Comparison of ENCODE assay signal across 1 cellular context in the genomic region with DNA sequence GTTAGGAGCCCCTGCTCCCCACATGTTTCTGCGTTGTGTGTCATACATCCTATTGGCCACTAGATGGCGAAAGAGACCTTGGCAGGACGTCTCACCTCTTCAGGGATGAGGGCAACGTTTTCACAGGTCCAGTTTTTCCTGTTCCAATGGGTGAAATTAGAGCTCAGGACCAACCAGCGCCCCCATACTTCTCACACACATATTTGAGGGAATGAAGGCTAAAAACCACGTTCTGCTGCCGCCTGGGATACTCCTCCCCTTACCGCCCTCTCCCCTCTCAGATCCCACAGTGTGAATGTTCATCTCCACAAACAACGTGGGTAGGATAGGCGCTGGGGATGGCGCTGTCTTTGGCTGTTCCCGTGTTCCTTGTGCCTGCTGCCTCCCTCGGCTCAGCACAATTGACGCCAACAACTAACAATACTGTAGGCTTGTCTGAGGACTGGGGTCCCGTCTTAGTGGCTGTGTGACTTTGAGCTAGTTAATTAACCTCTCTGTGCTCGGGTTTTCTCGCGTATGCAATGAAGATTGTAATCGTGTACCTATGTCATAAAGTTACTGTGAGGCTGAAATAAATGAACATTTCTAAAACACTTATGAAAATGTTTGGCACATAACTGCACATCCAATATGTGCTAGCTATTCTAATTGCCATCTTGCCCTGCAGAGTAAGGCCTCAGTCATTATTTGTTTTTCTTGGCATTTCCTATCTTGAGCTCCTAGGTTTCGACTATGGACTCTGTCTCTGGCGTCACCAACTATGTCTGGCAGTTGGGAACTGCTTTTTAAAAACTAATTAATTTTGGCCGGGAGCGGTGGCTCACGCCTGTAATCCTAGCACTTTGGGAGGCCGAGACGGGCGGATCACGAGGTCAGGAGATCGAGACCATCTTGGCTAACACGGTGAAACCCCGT.
A peak's percentile ranks its signal among the peaks of the same experiment; 100 is the strongest.
TF ChIP-seq lines count a peak whose summit lies in the region.

No MANE protein-coding gene starts in this region.

TF ChIP-seq in HEK293, 187 proteins besides CTCF, POLR2A, EP300 and RAD21 (continued from another document and continues in another):
- TF ChIP-seq ZNF184 (tag by site-specific recombination; IDR thresholded peaks at IDR 0.05), result no peak
- TF ChIP-seq ZNF114 (tag by site-specific recombination; IDR thresholded peaks at IDR 0.05), result no peak
- no peak for TF ChIP-seq ZNF560 (tag by site-specific recombination; IDR thresholded peaks at IDR 0.05; ENCODE audit: borderline replicate concordance)
- peak; percentile 73; the same call in 1 of the 2 replicates for TF ChIP-seq ZNF580 (tag by site-specific recombination; IDR thresholded peaks at IDR 0.05)
- TF ChIP-seq, protein P1, sequence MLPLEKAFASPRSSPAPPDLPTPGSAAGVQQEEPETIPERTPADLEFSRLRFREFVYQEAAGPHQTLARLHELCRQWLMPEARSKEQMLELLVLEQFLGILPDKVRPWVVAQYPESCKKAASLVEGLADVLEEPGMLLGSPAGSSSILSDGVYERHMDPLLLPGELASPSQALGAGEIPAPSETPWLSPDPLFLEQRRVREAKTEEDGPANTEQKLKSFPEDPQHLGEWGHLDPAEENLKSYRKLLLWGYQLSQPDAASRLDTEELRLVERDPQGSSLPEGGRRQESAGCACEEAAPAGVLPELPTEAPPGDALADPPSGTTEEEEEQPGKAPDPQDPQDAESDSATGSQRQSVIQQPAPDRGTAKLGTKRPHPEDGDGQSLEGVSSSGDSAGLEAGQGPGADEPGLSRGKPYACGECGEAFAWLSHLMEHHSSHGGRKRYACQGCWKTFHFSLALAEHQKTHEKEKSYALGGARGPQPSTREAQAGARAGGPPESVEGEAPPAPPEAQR (tag by site-specific recombination; IDR thresholded peaks at IDR 0.05), result no peak
- TF ChIP-seq ZNF335 (tag by site-specific recombination; conservative IDR thresholded peaks at IDR 0.05), result no peak
- TF ChIP-seq ZNF518A (tag by site-specific recombination; conservative IDR thresholded peaks at IDR 0.05; ENCODE audit: low read depth), result no peak
- TF ChIP-seq ZNF514 (tag by site-specific recombination; IDR thresholded peaks at IDR 0.05), result no peak
- TF ChIP-seq, protein P2, sequence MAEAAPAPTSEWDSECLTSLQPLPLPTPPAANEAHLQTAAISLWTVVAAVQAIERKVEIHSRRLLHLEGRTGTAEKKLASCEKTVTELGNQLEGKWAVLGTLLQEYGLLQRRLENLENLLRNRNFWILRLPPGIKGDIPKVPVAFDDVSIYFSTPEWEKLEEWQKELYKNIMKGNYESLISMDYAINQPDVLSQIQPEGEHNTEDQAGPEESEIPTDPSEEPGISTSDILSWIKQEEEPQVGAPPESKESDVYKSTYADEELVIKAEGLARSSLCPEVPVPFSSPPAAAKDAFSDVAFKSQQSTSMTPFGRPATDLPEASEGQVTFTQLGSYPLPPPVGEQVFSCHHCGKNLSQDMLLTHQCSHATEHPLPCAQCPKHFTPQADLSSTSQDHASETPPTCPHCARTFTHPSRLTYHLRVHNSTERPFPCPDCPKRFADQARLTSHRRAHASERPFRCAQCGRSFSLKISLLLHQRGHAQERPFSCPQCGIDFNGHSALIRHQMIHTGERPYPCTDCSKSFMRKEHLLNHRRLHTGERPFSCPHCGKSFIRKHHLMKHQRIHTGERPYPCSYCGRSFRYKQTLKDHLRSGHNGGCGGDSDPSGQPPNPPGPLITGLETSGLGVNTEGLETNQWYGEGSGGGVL (tag by site-specific recombination; IDR thresholded peaks at IDR 0.05), result no peak
- no peak for TF ChIP-seq KLF9 (tag by site-specific recombination; IDR thresholded peaks at IDR 0.05; ENCODE audit: low read depth)
- no peak for TF ChIP-seq GLIS1 (tag by site-specific recombination; IDR thresholded peaks at IDR 0.05)
- TF ChIP-seq, protein P3, sequence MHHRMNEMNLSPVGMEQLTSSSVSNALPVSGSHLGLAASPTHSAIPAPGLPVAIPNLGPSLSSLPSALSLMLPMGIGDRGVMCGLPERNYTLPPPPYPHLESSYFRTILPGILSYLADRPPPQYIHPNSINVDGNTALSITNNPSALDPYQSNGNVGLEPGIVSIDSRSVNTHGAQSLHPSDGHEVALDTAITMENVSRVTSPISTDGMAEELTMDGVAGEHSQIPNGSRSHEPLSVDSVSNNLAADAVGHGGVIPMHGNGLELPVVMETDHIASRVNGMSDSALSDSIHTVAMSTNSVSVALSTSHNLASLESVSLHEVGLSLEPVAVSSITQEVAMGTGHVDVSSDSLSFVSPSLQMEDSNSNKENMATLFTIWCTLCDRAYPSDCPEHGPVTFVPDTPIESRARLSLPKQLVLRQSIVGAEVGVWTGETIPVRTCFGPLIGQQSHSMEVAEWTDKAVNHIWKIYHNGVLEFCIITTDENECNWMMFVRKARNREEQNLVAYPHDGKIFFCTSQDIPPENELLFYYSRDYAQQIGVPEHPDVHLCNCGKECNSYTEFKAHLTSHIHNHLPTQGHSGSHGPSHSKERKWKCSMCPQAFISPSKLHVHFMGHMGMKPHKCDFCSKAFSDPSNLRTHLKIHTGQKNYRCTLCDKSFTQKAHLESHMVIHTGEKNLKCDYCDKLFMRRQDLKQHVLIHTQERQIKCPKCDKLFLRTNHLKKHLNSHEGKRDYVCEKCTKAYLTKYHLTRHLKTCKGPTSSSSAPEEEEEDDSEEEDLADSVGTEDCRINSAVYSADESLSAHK (tag by site-specific recombination; IDR thresholded peaks at IDR 0.05), result no peak
- TF ChIP-seq, protein P4, sequence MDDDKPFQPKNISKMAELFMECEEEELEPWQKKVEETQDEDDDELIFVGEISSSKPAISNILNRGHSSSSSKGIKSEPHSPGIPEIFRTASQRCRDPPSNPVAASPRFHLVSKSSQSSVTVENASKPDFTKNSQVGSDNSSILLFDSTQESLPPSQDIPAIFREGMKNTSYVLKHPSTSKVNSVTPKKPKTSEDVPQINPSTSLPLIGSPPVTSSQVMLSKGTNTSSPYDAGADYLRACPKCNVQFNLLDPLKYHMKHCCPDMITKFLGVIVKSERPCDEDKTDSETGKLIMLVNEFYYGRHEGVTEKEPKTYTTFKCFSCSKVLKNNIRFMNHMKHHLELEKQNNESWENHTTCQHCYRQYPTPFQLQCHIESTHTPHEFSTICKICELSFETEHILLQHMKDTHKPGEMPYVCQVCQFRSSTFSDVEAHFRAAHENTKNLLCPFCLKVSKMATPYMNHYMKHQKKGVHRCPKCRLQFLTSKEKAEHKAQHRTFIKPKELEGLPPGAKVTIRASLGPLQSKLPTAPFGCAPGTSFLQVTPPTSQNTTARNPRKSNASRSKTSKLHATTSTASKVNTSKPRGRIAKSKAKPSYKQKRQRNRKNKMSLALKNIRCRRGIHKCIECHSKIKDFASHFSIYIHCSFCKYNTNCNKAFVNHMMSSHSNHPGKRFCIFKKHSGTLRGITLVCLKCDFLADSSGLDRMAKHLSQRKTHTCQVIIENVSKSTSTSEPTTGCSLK (tag by site-specific recombination; IDR thresholded peaks at IDR 0.05), result no peak
- TF ChIP-seq ZNF629 (tag by site-specific recombination; IDR thresholded peaks at IDR 0.05), result peak; percentile 13; the same call in 1 of the 2 replicates
- TF ChIP-seq ZNF521 (tag by site-specific recombination; IDR thresholded peaks at IDR 0.05), result no peak
- no peak for TF ChIP-seq SP3 (tag by site-specific recombination; IDR thresholded peaks at IDR 0.05)
- 0 out of 2 replicates have a peak, but pooled peaks have one; percentile 39 for TF ChIP-seq ZNF2 (tag by site-specific recombination; IDR thresholded peaks at IDR 0.05)
- no peak for TF ChIP-seq KLF17 (tag by site-specific recombination; IDR thresholded peaks at IDR 0.05)
- TF ChIP-seq GLIS2 (tag by site-specific recombination; IDR thresholded peaks at IDR 0.05), result no peak
- no peak for TF ChIP-seq ZNF624 (tag by site-specific recombination; IDR thresholded peaks at IDR 0.05)
- TF ChIP-seq ZNF174 (tag by site-specific recombination; IDR thresholded peaks at IDR 0.05), result no peak
- no peak for TF ChIP-seq ZNF19 (tag by site-specific recombination; IDR thresholded peaks at IDR 0.05; ENCODE audit: low read depth)
- TF ChIP-seq, protein P5, sequence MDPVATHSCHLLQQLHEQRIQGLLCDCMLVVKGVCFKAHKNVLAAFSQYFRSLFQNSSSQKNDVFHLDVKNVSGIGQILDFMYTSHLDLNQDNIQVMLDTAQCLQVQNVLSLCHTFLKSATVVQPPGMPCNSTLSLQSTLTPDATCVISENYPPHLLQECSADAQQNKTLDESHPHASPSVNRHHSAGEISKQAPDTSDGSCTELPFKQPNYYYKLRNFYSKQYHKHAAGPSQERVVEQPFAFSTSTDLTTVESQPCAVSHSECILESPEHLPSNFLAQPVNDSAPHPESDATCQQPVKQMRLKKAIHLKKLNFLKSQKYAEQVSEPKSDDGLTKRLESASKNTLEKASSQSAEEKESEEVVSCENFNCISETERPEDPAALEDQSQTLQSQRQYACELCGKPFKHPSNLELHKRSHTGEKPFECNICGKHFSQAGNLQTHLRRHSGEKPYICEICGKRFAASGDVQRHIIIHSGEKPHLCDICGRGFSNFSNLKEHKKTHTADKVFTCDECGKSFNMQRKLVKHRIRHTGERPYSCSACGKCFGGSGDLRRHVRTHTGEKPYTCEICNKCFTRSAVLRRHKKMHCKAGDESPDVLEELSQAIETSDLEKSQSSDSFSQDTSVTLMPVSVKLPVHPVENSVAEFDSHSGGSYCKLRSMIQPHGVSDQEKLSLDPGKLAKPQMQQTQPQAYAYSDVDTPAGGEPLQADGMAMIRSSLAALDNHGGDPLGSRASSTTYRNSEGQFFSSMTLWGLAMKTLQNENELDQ (tag by site-specific recombination; IDR thresholded peaks at IDR 0.05; ENCODE audit: low read depth), result no peak
- no peak for TF ChIP-seq KLF7 (tag by site-specific recombination; IDR thresholded peaks at IDR 0.05; ENCODE audit: borderline replicate concordance)
- TF ChIP-seq ZNF175 (tag by site-specific recombination; IDR thresholded peaks at IDR 0.05), result no peak
- TF ChIP-seq ZNF211 (tag by site-specific recombination; IDR thresholded peaks at IDR 0.05; ENCODE audit: low read depth), result no peak
- TF ChIP-seq SALL2 (tag by site-specific recombination; IDR thresholded peaks at IDR 0.05; ENCODE audit: borderline replicate concordance), result no peak
- 0 out of 2 replicates have a peak, but pooled peaks have one; percentile 27 for TF ChIP-seq ZNF223 (tag by site-specific recombination; IDR thresholded peaks at IDR 0.05)
- no peak for TF ChIP-seq ZNF747 (tag by site-specific recombination; IDR thresholded peaks at IDR 0.05)
- TF ChIP-seq ZNF10 (tag by site-specific recombination; IDR thresholded peaks at IDR 0.05), result no peak
- no peak for TF ChIP-seq ZNF677 (tag by site-specific recombination; IDR thresholded peaks at IDR 0.05)
- TF ChIP-seq PBX3 (CRISPR knock-in tag; IDR thresholded peaks at IDR 0.05), result no peak
- TF ChIP-seq ZNF138 (tag by site-specific recombination; IDR thresholded peaks at IDR 0.05; ENCODE audit: borderline replicate concordance), result no peak
- TF ChIP-seq KLF10 (tag by site-specific recombination; IDR thresholded peaks at IDR 0.05), result no peak
- no peak for TF ChIP-seq ZNF274 (IDR thresholded peaks at IDR 0.05; ENCODE audit: low read length)
- TF ChIP-seq ZNF274 (tag by site-specific recombination; IDR thresholded peaks at IDR 0.05; ENCODE audit: borderline replicate concordance), result no peak
- no peak for TF ChIP-seq ZNF549 (tag by site-specific recombination; IDR thresholded peaks at IDR 0.05)
